In the genomic region with DNA sequence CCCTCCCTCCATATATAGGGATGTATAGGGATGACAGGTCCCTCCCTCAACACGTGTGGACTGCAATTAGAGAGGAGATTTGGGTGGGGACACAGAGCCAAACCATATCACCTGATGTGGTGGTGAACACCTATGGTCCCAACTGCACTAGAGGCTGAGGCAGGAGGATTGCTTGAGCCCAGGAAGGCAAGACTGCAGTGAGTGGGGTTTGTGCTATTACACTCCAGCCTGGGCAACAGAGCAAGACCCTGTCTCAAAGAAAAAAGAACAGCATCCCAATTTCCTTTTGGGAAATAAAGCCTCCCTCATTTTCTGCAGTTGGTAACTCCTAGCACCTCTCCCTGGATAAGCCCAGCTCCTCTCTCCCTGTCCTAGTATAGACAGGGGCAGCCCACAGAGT, we compare ENCODE assay signal across 8 cellular contexts.
"Had no signal": no experiment of that assay in that cellular context is flagged by ENCODE, and none has a peak within 500 bp of the region (broad histone marks: within the 10 kb centered on the region; RNA-seq: fewer than 3 reads in every experiment).

No MANE protein-coding gene starts in this region.

- H3K27ac ChIP-seq: HL-60, KMS-11 had no signal

- ATAC-seq: HepG2 had no signal

- H3K4me2 ChIP-seq: KMS-11 had no signal

- H3K36me3 Mint-ChIP-seq: IgD-negative memory B cell had no signal

- H3K4me3 Mint-ChIP-seq: IgD-negative memory B cell had no signal

- H3K9me3 Mint-ChIP-seq: IgD-negative memory B cell had no signal

- H3K27ac Mint-ChIP-seq: IgD-negative memory B cell had no signal

- DNase-seq: IMR-90, KBM-7, KG1 had no signal

- FAIRE-seq: HepG2, HTR-8/SVneo had no signal

- H3K4me1 Mint-ChIP-seq: IgD-negative memory B cell had no signal

- H3K27me3 Mint-ChIP-seq: IgD-negative memory B cell had no signal

- H3K9ac ChIP-seq: KMS-11 had no signal
